In genomic region chr2:15705310-15705709, GRCh38 we compare ENCODE assay signal across 31 cellular contexts.
"Had no signal": no experiment of that assay in that cellular context is flagged by ENCODE, and none has a peak within 500 bp of the region (broad histone marks: within the 10 kb centered on the region; RNA-seq: fewer than 3 reads in every experiment).

No MANE protein-coding gene starts in this region.

- H3K27ac Mint-ChIP-seq: activated B cell treated with CpG ODN at 0.5 μM for 24 hours; activated CD8-positive, alpha-beta T cell treated with anti-CD3 and anti-CD28 coated beads for 36 hours; activated naive CD4-positive, alpha-beta T cell treated with anti-CD3 and anti-CD28 coated beads for 36 hours; activated naive CD4-positive, alpha-beta T cell treated with anti-CD3 and anti-CD28 coated beads, Interleukin-2, amount 50 U/mL, for 24 hours; activated naive CD8-positive, alpha-beta T cell treated with anti-CD3 and anti-CD28 coated beads for 36 hours; activated naive CD8-positive, alpha-beta T cell treated with anti-CD3 and anti-CD28 coated beads, Interleukin-2, amount 50 U/mL, for 24 hours; activated T-helper 17 cell treated with anti-CD3 and anti-CD28 coated beads, Interleukin-2, amount 50 U/mL, for 72 hours; T-helper 17 cell; T-helper 2 cell treated with Interferon-gamma antibody and Interleukin-4, amounts not matched to agents 5 μg/mL and 100 μg/mL, for 36 hours had no signal

- DNase-seq: activated B cell treated with CpG ODN at 0.5 μM for 24 hours; activated CD4-positive, alpha-beta T cell treated with anti-CD3 and anti-CD28 coated beads for 48 hours; activated CD4-positive, alpha-beta T cell treated with anti-CD3 and anti-CD28 coated beads, Interleukin-2, amount 50 U/mL, for 1 hour; activated CD4-positive, alpha-beta T cell treated with anti-CD3 and anti-CD28 coated beads, Interleukin-2, amount 50 U/mL, for 48 hours; activated CD8-positive, alpha-beta memory T cell treated with anti-CD3 and anti-CD28 coated beads for 24 hours; activated CD8-positive, alpha-beta T cell treated with anti-CD3 and anti-CD28 coated beads for 36 hours; activated effector memory CD4-positive, alpha-beta T cell treated with Interleukin-2 at 50 U/mL for 16 hours; activated naive CD4-positive, alpha-beta T cell treated with anti-CD3 and anti-CD28 coated beads for 36 hours; activated naive CD8-positive, alpha-beta T cell treated with anti-CD3 and anti-CD28 coated beads for 36 hours; activated naive CD8-positive, alpha-beta T cell treated with anti-CD3 and anti-CD28 coated beads, Interleukin-2, amount 50 U/mL, for 24 hours; activated T-cell treated with anti-CD3 and anti-CD28 coated beads, Interleukin-2, amount 50 U/mL, for 4 hours; adrenal gland; amygdala; aorta; body of pancreas; central memory CD4-positive, alpha-beta T cell; cerebellar nuclear complex; colonic mucosa; effector CD8-positive, alpha-beta T cell; esophagus squamous epithelium; foreskin melanocyte; T-helper 1 cell; T-helper 17 cell; T1000; WERI-Rb-1 had no signal

- H3K9me3 ChIP-seq: adrenal gland, body of pancreas, colonic mucosa, esophagus squamous epithelium, gastroesophageal sphincter had no signal

- H3K4me1 Mint-ChIP-seq: activated B cell treated with CpG ODN at 0.5 μM for 24 hours; activated naive CD4-positive, alpha-beta T cell treated with anti-CD3 and anti-CD28 coated beads, Interleukin-2, amount 50 U/mL, for 24 hours; activated naive CD8-positive, alpha-beta T cell treated with anti-CD3 and anti-CD28 coated beads for 36 hours; activated naive CD8-positive, alpha-beta T cell treated with anti-CD3 and anti-CD28 coated beads, Interleukin-2, amount 50 U/mL, for 24 hours; activated T-helper 17 cell treated with anti-CD3 and anti-CD28 coated beads, Interleukin-2, amount 50 U/mL, for 72 hours had no signal

- ATAC-seq: activated CD4-positive, CD25-positive, alpha-beta regulatory T cell treated with anti-CD3 and anti-CD28 coated beads, Interleukin-2, amount 50 U/mL, for 24 hours; activated CD8-positive, alpha-beta T cell treated with anti-CD3 and anti-CD28 coated beads for 36 hours; activated naive CD8-positive, alpha-beta T cell treated with anti-CD3 and anti-CD28 coated beads, Interleukin-2, amount 50 U/mL, for 24 hours; activated T-cell treated with anti-CD3 and anti-CD28 coated beads, Interleukin-2, amount 50 U/mL, for 4 hours; activated T-helper 17 cell treated with anti-CD3 and anti-CD28 coated beads, Interleukin-2, amount 50 U/mL, for 72 hours; body of pancreas; gastroesophageal sphincter; T-helper 17 cell had no signal

- H3K27me3 ChIP-seq: adrenal gland, body of pancreas, colonic mucosa, esophagus squamous epithelium, gastroesophageal sphincter had no signal

- H3K36me3 Mint-ChIP-seq: activated naive CD4-positive, alpha-beta T cell treated with anti-CD3 and anti-CD28 coated beads, Interleukin-2, amount 50 U/mL, for 24 hours; activated naive CD8-positive, alpha-beta T cell treated with anti-CD3 and anti-CD28 coated beads for 36 hours had no signal

- H3K4me1 ChIP-seq: adrenal gland, body of pancreas, colonic mucosa had no signal

- H3K9me3 Mint-ChIP-seq: activated B cell treated with CpG ODN at 0.5 μM for 24 hours; activated CD8-positive, alpha-beta T cell treated with anti-CD3 and anti-CD28 coated beads for 36 hours; activated naive CD4-positive, alpha-beta T cell treated with anti-CD3 and anti-CD28 coated beads for 36 hours; activated naive CD4-positive, alpha-beta T cell treated with anti-CD3 and anti-CD28 coated beads, Interleukin-2, amount 50 U/mL, for 24 hours; activated naive CD8-positive, alpha-beta T cell treated with anti-CD3 and anti-CD28 coated beads for 36 hours; activated naive CD8-positive, alpha-beta T cell treated with anti-CD3 and anti-CD28 coated beads, Interleukin-2, amount 50 U/mL, for 24 hours; activated T-cell treated with anti-CD3 and anti-CD28 coated beads, Interleukin-2, amount 50 U/mL, for 4 hours; activated T-helper 17 cell treated with anti-CD3 and anti-CD28 coated beads, Interleukin-2, amount 50 U/mL, for 72 hours; T-helper 2 cell treated with Interferon-gamma antibody and Interleukin-4, amounts not matched to agents 5 μg/mL and 100 μg/mL, for 36 hours had no signal

- H3K27me3 Mint-ChIP-seq: activated CD8-positive, alpha-beta T cell treated with anti-CD3 and anti-CD28 coated beads for 36 hours; activated naive CD8-positive, alpha-beta T cell treated with anti-CD3 and anti-CD28 coated beads for 36 hours; activated naive CD8-positive, alpha-beta T cell treated with anti-CD3 and anti-CD28 coated beads, Interleukin-2, amount 50 U/mL, for 24 hours had no signal

- H3K27ac ChIP-seq: adrenal gland, body of pancreas, colonic mucosa, epithelial cell of prostate, WERI-Rb-1 had no signal

- H3K4me3 Mint-ChIP-seq: activated B cell treated with CpG ODN at 0.5 μM for 24 hours; activated CD8-positive, alpha-beta T cell treated with anti-CD3 and anti-CD28 coated beads for 36 hours; activated naive CD4-positive, alpha-beta T cell treated with anti-CD3 and anti-CD28 coated beads for 36 hours; activated naive CD4-positive, alpha-beta T cell treated with anti-CD3 and anti-CD28 coated beads, Interleukin-2, amount 50 U/mL, for 24 hours; activated naive CD8-positive, alpha-beta T cell treated with anti-CD3 and anti-CD28 coated beads for 36 hours; activated naive CD8-positive, alpha-beta T cell treated with anti-CD3 and anti-CD28 coated beads, Interleukin-2, amount 50 U/mL, for 24 hours; activated T-cell treated with anti-CD3 and anti-CD28 coated beads, Interleukin-2, amount 50 U/mL, for 4 hours; activated T-helper 17 cell treated with anti-CD3 and anti-CD28 coated beads, Interleukin-2, amount 50 U/mL, for 72 hours; T-helper 17 cell; T-helper 2 cell treated with Interferon-gamma antibody and Interleukin-4, amounts not matched to agents 5 μg/mL and 100 μg/mL, for 36 hours had no signal

- H3K36me3 ChIP-seq: adrenal gland, colonic mucosa, esophagus squamous epithelium, gastroesophageal sphincter, WERI-Rb-1 had no signal

- H3K4me3 ChIP-seq: adrenal gland, body of pancreas, colonic mucosa, esophagus squamous epithelium, gastroesophageal sphincter had no signal
